Comparison of ENCODE assay signal across 21 cellular contexts in the genomic region with DNA sequence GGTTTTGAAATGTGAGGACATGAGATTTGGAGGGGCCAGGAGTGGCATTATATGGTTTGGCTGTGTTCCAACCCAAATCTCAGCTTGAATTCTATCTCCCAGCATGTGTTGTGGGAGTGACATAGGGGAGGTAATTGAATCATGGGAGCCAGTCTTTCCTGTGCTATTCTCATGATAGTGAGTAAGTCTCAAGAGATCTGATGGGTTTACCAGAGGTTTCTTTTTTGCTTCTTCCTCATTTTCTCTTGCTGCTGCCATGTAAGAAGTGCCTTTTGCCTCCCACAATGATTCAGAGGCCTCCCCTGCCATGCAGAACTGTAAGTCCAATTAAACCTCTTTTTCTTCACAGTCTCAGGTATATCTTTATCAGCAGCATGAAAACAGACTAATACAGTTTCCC. TPM values are rescaled to one million over a fixed set of nuclear protein-coding genes. Genes with fewer than 3 reads are reported as not detected.
"Had no signal": no experiment of that assay in that cellular context is flagged by ENCODE, and none has a peak within 500 bp of the region (broad histone marks: within the 10 kb centered on the region; RNA-seq: fewer than 3 reads in every experiment).

No MANE protein-coding gene starts in this region.

RNA-seq across cellular contexts. Expression of a gene that starts 8.0 kb away (rescaled TPM):
- total RNA-seq: activated B cell treated with CpG ODN at 0.5 μM for 24 hours; activated CD4-positive, alpha-beta memory T cell treated with anti-CD3 and anti-CD28 coated beads for 36 hours; activated CD4-positive, alpha-beta T cell treated with anti-CD3 and anti-CD28 coated beads, Interleukin-2, amount 10 ng/mL, durations not matched to agents 24 days and 14 days; activated CD8-positive, alpha-beta memory T cell treated with anti-CD3 and anti-CD28 coated beads for 36 hours; activated CD8-positive, alpha-beta T cell treated with anti-CD3 and anti-CD28 coated beads for 36 hours; activated naive CD4-positive, alpha-beta T cell treated with anti-CD3 and anti-CD28 coated beads for 36 hours; activated naive CD4-positive, alpha-beta T cell treated with anti-CD3 and anti-CD28 coated beads, Interleukin-2, amount 50 U/mL, for 72 hours; activated naive CD8-positive, alpha-beta T cell treated with anti-CD3 and anti-CD28 coated beads for 36 hours; activated T-cell treated with anti-CD3 and anti-CD28 coated beads, Interleukin-2, amount 50 U/mL, for 4 hours; activated T-cell treated with anti-CD3 and anti-CD28 coated beads, Interleukin-2, amount 50 U/mL, for 72 hours; activated T-helper 1 cell treated with anti-CD3 and anti-CD28 coated beads, Interleukin-12 subunit alpha, Interleukin-12 subunit beta, Interleukin-2, Interleukin-4 antibody, amounts not matched to agents 30 ng/mL and 10 ng/mL and 1 ng/mL, durations not matched to agents 14 hours and 24 hours and 36 hours; activated T-helper 17 cell treated with anti-CD3 and anti-CD28 coated beads, Interleukin-2, amount 50 U/mL, for 72 hours; aorta; astrocyte; body of pancreas; breast epithelium; cardiac septum; T-helper 17 cell; T-helper 2 cell treated with Interferon-gamma antibody and Interleukin-4, amounts not matched to agents 100 ng/mL and 5 ng/mL, for 36 hours had no signal
- polyA plus RNA-seq: adrenal gland, aorta had no signal

RNA-seq across cellular contexts. Expression of a gene that starts 20.5 kb away (rescaled TPM):
- total RNA-seq: activated B cell treated with CpG ODN at 0.5 μM for 24 hours; activated CD4-positive, alpha-beta memory T cell treated with anti-CD3 and anti-CD28 coated beads for 36 hours; activated CD4-positive, alpha-beta T cell treated with anti-CD3 and anti-CD28 coated beads, Interleukin-2, amount 10 ng/mL, durations not matched to agents 24 days and 14 days; activated CD8-positive, alpha-beta memory T cell treated with anti-CD3 and anti-CD28 coated beads for 36 hours; activated CD8-positive, alpha-beta T cell treated with anti-CD3 and anti-CD28 coated beads for 36 hours; activated naive CD4-positive, alpha-beta T cell treated with anti-CD3 and anti-CD28 coated beads for 36 hours; activated naive CD4-positive, alpha-beta T cell treated with anti-CD3 and anti-CD28 coated beads, Interleukin-2, amount 50 U/mL, for 72 hours; activated naive CD8-positive, alpha-beta T cell treated with anti-CD3 and anti-CD28 coated beads for 36 hours; activated T-cell treated with anti-CD3 and anti-CD28 coated beads, Interleukin-2, amount 50 U/mL, for 4 hours; activated T-cell treated with anti-CD3 and anti-CD28 coated beads, Interleukin-2, amount 50 U/mL, for 72 hours; activated T-helper 1 cell treated with anti-CD3 and anti-CD28 coated beads, Interleukin-12 subunit alpha, Interleukin-12 subunit beta, Interleukin-2, Interleukin-4 antibody, amounts not matched to agents 30 ng/mL and 10 ng/mL and 1 ng/mL, durations not matched to agents 14 hours and 24 hours and 36 hours; activated T-helper 17 cell treated with anti-CD3 and anti-CD28 coated beads, Interleukin-2, amount 50 U/mL, for 72 hours; adrenal gland; aorta; astrocyte; body of pancreas; breast epithelium; cardiac septum; T-helper 17 cell; T-helper 2 cell treated with Interferon-gamma antibody and Interleukin-4, amounts not matched to agents 100 ng/mL and 5 ng/mL, for 36 hours had no signal
- polyA plus RNA-seq: adrenal gland, aorta had no signal

RNA-seq across cellular contexts. Expression of a gene that starts 26.8 kb away (rescaled TPM):
- total RNA-seq: activated B cell treated with CpG ODN at 0.5 μM for 24 hours; activated CD4-positive, alpha-beta memory T cell treated with anti-CD3 and anti-CD28 coated beads for 36 hours; activated CD4-positive, alpha-beta T cell treated with anti-CD3 and anti-CD28 coated beads, Interleukin-2, amount 10 ng/mL, durations not matched to agents 24 days and 14 days; activated CD8-positive, alpha-beta memory T cell treated with anti-CD3 and anti-CD28 coated beads for 36 hours; activated CD8-positive, alpha-beta T cell treated with anti-CD3 and anti-CD28 coated beads for 36 hours; activated naive CD4-positive, alpha-beta T cell treated with anti-CD3 and anti-CD28 coated beads for 36 hours; activated naive CD4-positive, alpha-beta T cell treated with anti-CD3 and anti-CD28 coated beads, Interleukin-2, amount 50 U/mL, for 72 hours; activated naive CD8-positive, alpha-beta T cell treated with anti-CD3 and anti-CD28 coated beads for 36 hours; activated T-cell treated with anti-CD3 and anti-CD28 coated beads, Interleukin-2, amount 50 U/mL, for 4 hours; activated T-cell treated with anti-CD3 and anti-CD28 coated beads, Interleukin-2, amount 50 U/mL, for 72 hours; activated T-helper 1 cell treated with anti-CD3 and anti-CD28 coated beads, Interleukin-12 subunit alpha, Interleukin-12 subunit beta, Interleukin-2, Interleukin-4 antibody, amounts not matched to agents 30 ng/mL and 10 ng/mL and 1 ng/mL, durations not matched to agents 14 hours and 24 hours and 36 hours; activated T-helper 17 cell treated with anti-CD3 and anti-CD28 coated beads, Interleukin-2, amount 50 U/mL, for 72 hours; adrenal gland; aorta; astrocyte; body of pancreas; breast epithelium; cardiac septum; T-helper 17 cell; T-helper 2 cell treated with Interferon-gamma antibody and Interleukin-4, amounts not matched to agents 100 ng/mL and 5 ng/mL, for 36 hours had no signal
- polyA plus RNA-seq: adrenal gland, aorta had no signal

RNA-seq across cellular contexts. Expression of a gene that starts 57.0 kb away (rescaled TPM):
- total RNA-seq: activated B cell treated with CpG ODN at 0.5 μM for 24 hours; activated CD4-positive, alpha-beta memory T cell treated with anti-CD3 and anti-CD28 coated beads for 36 hours; activated CD4-positive, alpha-beta T cell treated with anti-CD3 and anti-CD28 coated beads, Interleukin-2, amount 10 ng/mL, durations not matched to agents 24 days and 14 days; activated CD8-positive, alpha-beta memory T cell treated with anti-CD3 and anti-CD28 coated beads for 36 hours; activated CD8-positive, alpha-beta T cell treated with anti-CD3 and anti-CD28 coated beads for 36 hours; activated naive CD4-positive, alpha-beta T cell treated with anti-CD3 and anti-CD28 coated beads for 36 hours; activated naive CD4-positive, alpha-beta T cell treated with anti-CD3 and anti-CD28 coated beads, Interleukin-2, amount 50 U/mL, for 72 hours; activated naive CD8-positive, alpha-beta T cell treated with anti-CD3 and anti-CD28 coated beads for 36 hours; activated T-cell treated with anti-CD3 and anti-CD28 coated beads, Interleukin-2, amount 50 U/mL, for 4 hours; activated T-cell treated with anti-CD3 and anti-CD28 coated beads, Interleukin-2, amount 50 U/mL, for 72 hours; activated T-helper 1 cell treated with anti-CD3 and anti-CD28 coated beads, Interleukin-12 subunit alpha, Interleukin-12 subunit beta, Interleukin-2, Interleukin-4 antibody, amounts not matched to agents 30 ng/mL and 10 ng/mL and 1 ng/mL, durations not matched to agents 14 hours and 24 hours and 36 hours; activated T-helper 17 cell treated with anti-CD3 and anti-CD28 coated beads, Interleukin-2, amount 50 U/mL, for 72 hours; adrenal gland; aorta; astrocyte; body of pancreas; breast epithelium; cardiac septum; cerebellum; T-helper 17 cell; T-helper 2 cell treated with Interferon-gamma antibody and Interleukin-4, amounts not matched to agents 100 ng/mL and 5 ng/mL, for 36 hours had no signal
- polyA plus RNA-seq: adrenal gland, aorta had no signal
